ENCODE assay signal across 21 cellular contexts in genomic region chr9:75739884-75740611, GRCh38.
"Had no signal": no experiment of that assay in that cellular context is flagged by ENCODE, and none has a peak within 500 bp of the region (broad histone marks: within the 10 kb centered on the region; RNA-seq: fewer than 3 reads in every experiment).

No MANE protein-coding gene starts in this region.

- FAIRE-seq: frontal cortex, pancreas, urothelium cell line had no signal

- ATAC-seq: activated CD8-positive, alpha-beta T cell treated with anti-CD3 and anti-CD28 coated beads, Interleukin-2, amount 10 ng/mL, durations not matched to agents 7 days and 5 days; activated naive CD8-positive, alpha-beta T cell treated with anti-CD3 and anti-CD28 coated beads, Interleukin-2, amount 50 U/mL, for 24 hours; activated T-cell treated with anti-CD3 and anti-CD28 coated beads, Interleukin-2, amount 50 U/mL, for 4 hours; naive thymus-derived CD8-positive, alpha-beta T cell; pancreas; T-cell had no signal

- H3K27me3 ChIP-seq: colonic mucosa, heart right ventricle, neutrophil, pancreas, tibial nerve had no signal

- H3K9me3 ChIP-seq: colonic mucosa, neutrophil, pancreas, tibial nerve had no signal

- H3K4me3 ChIP-seq: colonic mucosa, heart right ventricle, pancreas, tibial nerve had no signal

- H3K36me3 ChIP-seq: colonic mucosa, heart right ventricle, neutrophil, pancreas, tibial nerve had no signal

- DNase-seq: activated CD4-positive, alpha-beta T cell treated with anti-CD3 and anti-CD28 coated beads, Interleukin-2, amount 10 ng/mL, durations not matched to agents 7 days and 5 days; activated CD8-positive, alpha-beta memory T cell treated with anti-CD3 and anti-CD28 coated beads, Interleukin-2, amount 50 U/mL, for 4 hours; activated CD8-positive, alpha-beta T cell treated with anti-CD3 and anti-CD28 coated beads, Interleukin-2, amount 10 ng/mL, durations not matched to agents 7 days and 5 days; activated naive CD4-positive, alpha-beta T cell treated with anti-CD3 and anti-CD28 coated beads, Interleukin-2, amount 10 ng/mL, durations not matched to agents 7 days and 5 days; activated naive CD8-positive, alpha-beta T cell treated with anti-CD3 and anti-CD28 coated beads, Interleukin-2, amount 50 U/mL, for 24 hours; activated T-cell treated with anti-CD3 and anti-CD28 coated beads, Interleukin-2, amount 50 U/mL, for 4 hours; anterior cingulate cortex; colonic mucosa; heart right ventricle; mesenchymal stem cell; naive thymus-derived CD8-positive, alpha-beta T cell; pancreas; stimulated activated CD4-positive, alpha-beta T cell treated with anti-CD3 and anti-CD28 coated beads, Interleukin-12 subunit alpha, Interleukin-12 subunit beta, amount 100 ng/mL, for 4 hours; stimulated activated CD4-positive, alpha-beta T cell treated with anti-CD3 and anti-CD28 coated beads, Interleukin-2, amount 100 ng/mL, for 24 hours; stimulated activated naive CD4-positive, alpha-beta T cell treated with Interleukin-2 at 50 U/mL for 16 hours; T-cell; T-helper 9 cell had no signal

- H3K4me1 ChIP-seq: colonic mucosa, pancreas had no signal

- H3K27ac ChIP-seq: colonic mucosa, neutrophil, pancreas, tibial nerve had no signal
